In genomic region chr13:33125821-33126570, GRCh38 we compare ENCODE assay signal across 8 cellular contexts.
DNase-seq lines count a peak whose midpoint lies in the region; ATAC-seq, FAIRE-seq and TF ChIP-seq lines count a peak whose summit lies in the region.
"Had no signal": no experiment of that assay in that cellular context is flagged by ENCODE, and none has a peak within 500 bp of the region (broad histone marks: within the 10 kb centered on the region; RNA-seq: fewer than 3 reads in every experiment).

No MANE protein-coding gene starts in this region.

- H3K27ac ChIP-seq in right lobe of liver, result peak overlapping the region; percentile 18 to 67 (median 58)

- H3K27me3 ChIP-seq in right lobe of liver, result no peaks in the 10 kb centered on the region

- DNase-seq in choroid plexus epithelial cell (ENCODE audit: low read depth) (peak; percentile 99), right lobe of liver (peak; percentile 66 to 78 (median 68)), urothelium cell line (ENCODE audit: low spot score) (peak; percentile 86), Kasumi-1 (lab: John Stamatoyannopoulos, UW) (no peak), NCI-H187 treated with DMSO at 0.1 percent for 48 hours (lab: John Stamatoyannopoulos, UW) (no peak), NOMO-1 treated with dmso at 0.1 percent for 144 hours (lab: John Stamatoyannopoulos, UW; ENCODE audit: unreplicated experiment) (no peak)
- DNase-seq: naive B cell had no signal

- TF ChIP-seq EP300 in Ishikawa (IDR thresholded peaks at IDR 0.05; ENCODE audit: borderline replicate concordance), result no peak

- peak; percentile 53 for FAIRE-seq in urothelium cell line (lab: Jason Lieb, UNC)

- TF ChIP-seq POLR2A in right lobe of liver (IDR thresholded peaks at IDR 0.05), result no peak

- 16% methylated on average over 4 of the region's 10 CpGs for WGBS in right lobe of liver (ENCODE audit: insufficient coverage, low coverage, low lambda C conversion rate, missing lambda C conversion rate)

- intact Hi-C loops in right lobe of liver (cut with DNase I), result no loop called here

- H3K9me3 ChIP-seq in right lobe of liver, result no peaks in the 10 kb centered on the region

- TF ChIP-seq CTCF in choroid plexus epithelial cell (conservative IDR thresholded peaks at IDR 0.05; ENCODE audit: low read depth, low read length), result no peak
- TF ChIP-seq CTCF in right lobe of liver (IDR thresholded peaks at IDR 0.05), result no peak

- TF ChIP-seq RAD21 in Ishikawa (IDR thresholded peaks at IDR 0.05; ENCODE audit: low read depth), result no peak

- H3K4me1 ChIP-seq in right lobe of liver, result peaks cover 0 to 44% (median 11%) of the 10 kb centered on the region in 4 donors

- ATAC-seq in right lobe of liver, result peak; percentile 81 to 94 (median 92)

- H3K36me3 ChIP-seq in right lobe of liver, result peaks cover 0 to 4% (median 1%) of the 10 kb centered on the region in 4 donors

- H3K4me3 ChIP-seq in choroid plexus epithelial cell (ENCODE audit: low read depth, low read length), result no peak overlapping the region
- H3K4me3 ChIP-seq in right lobe of liver, result no peak overlapping the region

TF ChIP-seq in Ishikawa, 13 proteins besides CTCF, POLR2A, EP300 and RAD21:
- no peak for TF ChIP-seq MAX (IDR thresholded peaks at IDR 0.05)
- TF ChIP-seq TEAD4 (IDR thresholded peaks at IDR 0.05), result peak; percentile 74
TF ChIP-seq in Ishikawa: peak in this region for 1.

Comparison
In these comparisons a context has a peak if more than half of its experiments do, and no peak if none do; other contexts are left out.
1. DNase-seq: peak in choroid plexus epithelial cell (single experiment), right lobe of liver (3 of 3) and urothelium cell line (single experiment); none in Kasumi-1 (0 of 2), NCI-H187 treated with DMSO at 0.1 percent for 48 hours (single experiment) and NOMO-1 treated with dmso at 0.1 percent for 144 hours (single experiment).